1 cellular context compared by ENCODE assay signal in the genomic region with DNA sequence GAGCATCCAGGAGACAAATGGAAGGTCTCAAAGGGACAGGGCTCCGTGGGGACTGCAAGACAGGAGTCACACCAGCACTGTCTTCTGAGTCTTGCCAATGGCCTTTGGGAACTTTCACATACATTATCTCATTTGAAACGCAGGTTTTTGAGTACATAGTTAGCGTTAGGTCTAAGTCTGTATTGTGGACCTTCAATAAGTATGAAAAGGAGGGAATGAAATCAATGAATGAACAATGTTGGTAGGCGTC.
TF ChIP-seq lines count a peak whose summit lies in the region.

No MANE protein-coding gene starts in this region.

TF ChIP-seq in GM12878, 131 proteins besides CTCF, POLR2A, EP300 and RAD21:
- TF ChIP-seq CBX5 (IDR thresholded peaks at IDR 0.05; ENCODE audit: low read depth) (no peak), SMARCA5 (IDR thresholded peaks at IDR 0.05) (peak; percentile 30; the same call in 1 of the 2 replicates)
